In genomic region chr18:22541232-22541631, GRCh38 we compare ENCODE assay signal across 21 cellular contexts.
DNase-seq lines count a peak whose midpoint lies in the region; ATAC-seq and TF ChIP-seq lines count a peak whose summit lies in the region.
"Had no signal": no experiment of that assay in that cellular context is flagged by ENCODE, and none has a peak within 500 bp of the region (broad histone marks: within the 10 kb centered on the region; RNA-seq: fewer than 3 reads in every experiment).

No MANE protein-coding gene starts in this region.

- no peaks in the 10 kb centered on the region for H3K36me3 ChIP-seq in right lobe of liver
- H3K36me3 ChIP-seq: BE2C; BLaER1 treated with 17β-estradiol and CSF1 and Interleukin-3, amounts not matched to agents 10 nM and 100 nM had no signal

- intact Hi-C loops in right lobe of liver (cut with DNase I) = no loop called here

- H3K9me3 ChIP-seq in right lobe of liver = no peaks in the 10 kb centered on the region
- H3K9me3 ChIP-seq: BE2C had no signal

- peaks cover 0 to 20% (median 2%) of the 10 kb centered on the region in 4 donors for H3K4me1 ChIP-seq in right lobe of liver
- H3K4me1 ChIP-seq: BE2C had no signal

- 21% methylated on average over 1 of the region's 1 CpG for WGBS in right lobe of liver (ENCODE audit: insufficient coverage, low coverage, low lambda C conversion rate, missing lambda C conversion rate)

- TF ChIP-seq CTCF in right lobe of liver (IDR thresholded peaks at IDR 0.05) = no peak

- peak; percentile 1 for DNase-seq in DMS53 (lab: John Stamatoyannopoulos, UW)
- DNase-seq in DMS53 treated with DMSO at 0.1 percent for 48 hours (lab: John Stamatoyannopoulos, UW; ENCODE audit: unreplicated experiment) = no peak
- DNase-seq in left lobe of liver (ENCODE audit: low spot score) = no peak
- no peak for DNase-seq in right lobe of liver
- DNase-seq in NCI-H345 treated with DMSO at 0.1 percent for 48 hours (lab: John Stamatoyannopoulos, UW; ENCODE audit: unreplicated experiment) = no peak
- DNase-seq: ACHN; AML-193; BE2C; Calu3; CD4-positive, alpha-beta memory T cell; COR-L47; DMS79; EL; GDM1; GM23248; H7; HCEC 1CT had no signal

- ATAC-seq in left lobe of liver (peak; percentile 64), right lobe of liver (peak; percentile 71 to 81 (median 78)), HG02981 (IDR thresholded peaks at IDR 0.05; ENCODE audit: unreplicated experiment) (no peak)
- ATAC-seq: GM12878 had no signal

- H3K27ac ChIP-seq in right lobe of liver = peak overlapping the region; percentile 14 to 96 (median 63)
- H3K27ac ChIP-seq: 22Rv1; BLaER1 treated with 17β-estradiol and CSF1 and Interleukin-3, amounts not matched to agents 10 nM and 100 nM had no signal

- no peak overlapping the region for H3K4me3 ChIP-seq in right lobe of liver
- H3K4me3 ChIP-seq: BLaER1 treated with 17β-estradiol and CSF1 and Interleukin-3, amounts not matched to agents 10 nM and 100 nM; GM12878; GM23248 had no signal

- H3K27me3 ChIP-seq in right lobe of liver = no peaks in the 10 kb centered on the region
- H3K27me3 ChIP-seq: BE2C; BLaER1 treated with 17β-estradiol and CSF1 and Interleukin-3, amounts not matched to agents 10 nM and 100 nM had no signal

- TF ChIP-seq POLR2A in right lobe of liver (IDR thresholded peaks at IDR 0.05) = peak; percentile 30
